ENCODE assay signal across 1 cellular context in the genomic region with DNA sequence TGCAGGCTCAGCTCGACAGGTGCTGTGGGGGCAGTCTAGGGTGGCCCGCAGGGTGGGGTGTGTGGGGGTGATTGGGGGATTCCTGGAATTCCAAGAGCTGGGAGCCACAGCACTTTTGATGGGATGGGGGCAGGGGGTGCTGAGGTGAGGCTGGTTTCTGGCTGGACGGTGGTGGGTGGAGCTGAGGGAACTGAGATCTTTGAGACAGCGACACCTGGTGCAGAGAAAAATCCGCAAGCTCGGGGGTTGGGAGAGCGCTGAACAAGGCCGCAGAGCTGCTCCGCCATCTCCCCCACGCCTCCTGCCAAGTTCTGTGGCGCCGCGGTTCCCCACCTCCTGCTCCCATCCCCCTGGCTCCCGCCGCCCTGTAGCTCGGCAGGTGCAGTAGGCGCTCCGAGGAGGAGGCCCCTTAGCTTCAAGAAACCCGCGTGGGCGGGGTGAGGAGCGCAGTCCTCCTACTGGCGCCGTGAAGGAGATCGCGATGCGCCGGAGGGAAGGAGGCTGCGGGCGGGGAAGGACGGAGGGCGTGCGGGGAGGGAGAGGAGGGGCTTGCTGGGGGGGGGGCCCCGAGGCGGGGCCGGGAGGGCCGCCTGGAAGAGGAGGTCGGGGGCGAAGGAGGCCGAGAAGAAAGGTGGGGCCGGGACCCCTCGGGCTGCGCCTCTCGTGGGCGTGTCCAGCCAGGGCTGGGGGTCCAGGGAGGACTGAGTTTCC.
TF ChIP-seq lines count a peak whose summit lies in the region.

No MANE protein-coding gene starts in this region.

TF ChIP-seq in HepG2, 621 proteins besides CTCF, POLR2A, EP300 and RAD21 (continued from another document and continues in another):
- TF ChIP-seq, protein P1, sequence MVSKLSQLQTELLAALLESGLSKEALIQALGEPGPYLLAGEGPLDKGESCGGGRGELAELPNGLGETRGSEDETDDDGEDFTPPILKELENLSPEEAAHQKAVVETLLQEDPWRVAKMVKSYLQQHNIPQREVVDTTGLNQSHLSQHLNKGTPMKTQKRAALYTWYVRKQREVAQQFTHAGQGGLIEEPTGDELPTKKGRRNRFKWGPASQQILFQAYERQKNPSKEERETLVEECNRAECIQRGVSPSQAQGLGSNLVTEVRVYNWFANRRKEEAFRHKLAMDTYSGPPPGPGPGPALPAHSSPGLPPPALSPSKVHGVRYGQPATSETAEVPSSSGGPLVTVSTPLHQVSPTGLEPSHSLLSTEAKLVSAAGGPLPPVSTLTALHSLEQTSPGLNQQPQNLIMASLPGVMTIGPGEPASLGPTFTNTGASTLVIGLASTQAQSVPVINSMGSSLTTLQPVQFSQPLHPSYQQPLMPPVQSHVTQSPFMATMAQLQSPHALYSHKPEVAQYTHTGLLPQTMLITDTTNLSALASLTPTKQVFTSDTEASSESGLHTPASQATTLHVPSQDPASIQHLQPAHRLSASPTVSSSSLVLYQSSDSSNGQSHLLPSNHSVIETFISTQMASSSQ (IDR thresholded peaks at IDR 0.05; ENCODE audit: low read depth): no peak
- TF ChIP-seq, protein P1 (CRISPR knock-in tag; IDR thresholded peaks at IDR 0.05; ENCODE audit: borderline replicate concordance): peak; percentile 3; the same call in 1 of the 2 replicates
- TF ChIP-seq NFKB2 (CRISPR knock-in tag; IDR thresholded peaks at IDR 0.05; ENCODE audit: borderline replicate concordance): peak; percentile 32; the same call in 1 of the 2 replicates
- TF ChIP-seq, protein P2, sequence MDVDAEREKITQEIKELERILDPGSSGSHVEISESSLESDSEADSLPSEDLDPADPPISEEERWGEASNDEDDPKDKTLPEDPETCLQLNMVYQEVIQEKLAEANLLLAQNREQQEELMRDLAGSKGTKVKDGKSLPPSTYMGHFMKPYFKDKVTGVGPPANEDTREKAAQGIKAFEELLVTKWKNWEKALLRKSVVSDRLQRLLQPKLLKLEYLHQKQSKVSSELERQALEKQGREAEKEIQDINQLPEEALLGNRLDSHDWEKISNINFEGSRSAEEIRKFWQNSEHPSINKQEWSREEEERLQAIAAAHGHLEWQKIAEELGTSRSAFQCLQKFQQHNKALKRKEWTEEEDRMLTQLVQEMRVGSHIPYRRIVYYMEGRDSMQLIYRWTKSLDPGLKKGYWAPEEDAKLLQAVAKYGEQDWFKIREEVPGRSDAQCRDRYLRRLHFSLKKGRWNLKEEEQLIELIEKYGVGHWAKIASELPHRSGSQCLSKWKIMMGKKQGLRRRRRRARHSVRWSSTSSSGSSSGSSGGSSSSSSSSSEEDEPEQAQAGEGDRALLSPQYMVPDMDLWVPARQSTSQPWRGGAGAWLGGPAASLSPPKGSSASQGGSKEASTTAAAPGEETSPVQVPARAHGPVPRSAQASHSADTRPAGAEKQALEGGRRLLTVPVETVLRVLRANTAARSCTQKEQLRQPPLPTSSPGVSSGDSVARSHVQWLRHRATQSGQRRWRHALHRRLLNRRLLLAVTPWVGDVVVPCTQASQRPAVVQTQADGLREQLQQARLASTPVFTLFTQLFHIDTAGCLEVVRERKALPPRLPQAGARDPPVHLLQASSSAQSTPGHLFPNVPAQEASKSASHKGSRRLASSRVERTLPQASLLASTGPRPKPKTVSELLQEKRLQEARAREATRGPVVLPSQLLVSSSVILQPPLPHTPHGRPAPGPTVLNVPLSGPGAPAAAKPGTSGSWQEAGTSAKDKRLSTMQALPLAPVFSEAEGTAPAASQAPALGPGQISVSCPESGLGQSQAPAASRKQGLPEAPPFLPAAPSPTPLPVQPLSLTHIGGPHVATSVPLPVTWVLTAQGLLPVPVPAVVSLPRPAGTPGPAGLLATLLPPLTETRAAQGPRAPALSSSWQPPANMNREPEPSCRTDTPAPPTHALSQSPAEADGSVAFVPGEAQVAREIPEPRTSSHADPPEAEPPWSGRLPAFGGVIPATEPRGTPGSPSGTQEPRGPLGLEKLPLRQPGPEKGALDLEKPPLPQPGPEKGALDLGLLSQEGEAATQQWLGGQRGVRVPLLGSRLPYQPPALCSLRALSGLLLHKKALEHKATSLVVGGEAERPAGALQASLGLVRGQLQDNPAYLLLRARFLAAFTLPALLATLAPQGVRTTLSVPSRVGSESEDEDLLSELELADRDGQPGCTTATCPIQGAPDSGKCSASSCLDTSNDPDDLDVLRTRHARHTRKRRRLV (CRISPR knock-in tag; IDR thresholded peaks at IDR 0.05): no peak
- TF ChIP-seq, protein P3, sequence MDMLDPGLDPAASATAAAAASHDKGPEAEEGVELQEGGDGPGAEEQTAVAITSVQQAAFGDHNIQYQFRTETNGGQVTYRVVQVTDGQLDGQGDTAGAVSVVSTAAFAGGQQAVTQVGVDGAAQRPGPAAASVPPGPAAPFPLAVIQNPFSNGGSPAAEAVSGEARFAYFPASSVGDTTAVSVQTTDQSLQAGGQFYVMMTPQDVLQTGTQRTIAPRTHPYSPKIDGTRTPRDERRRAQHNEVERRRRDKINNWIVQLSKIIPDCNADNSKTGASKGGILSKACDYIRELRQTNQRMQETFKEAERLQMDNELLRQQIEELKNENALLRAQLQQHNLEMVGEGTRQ (IDR thresholded peaks at IDR 0.05; ENCODE audit: low read depth, low read length): no peak
- TF ChIP-seq, protein P3 (CRISPR knock-in tag; IDR thresholded peaks at IDR 0.05; ENCODE audit: borderline replicate concordance): no peak
- no peak for TF ChIP-seq ZNF607 (CRISPR knock-in tag; IDR thresholded peaks at IDR 0.05; ENCODE audit: borderline replicate concordance)
- TF ChIP-seq, protein P4, sequence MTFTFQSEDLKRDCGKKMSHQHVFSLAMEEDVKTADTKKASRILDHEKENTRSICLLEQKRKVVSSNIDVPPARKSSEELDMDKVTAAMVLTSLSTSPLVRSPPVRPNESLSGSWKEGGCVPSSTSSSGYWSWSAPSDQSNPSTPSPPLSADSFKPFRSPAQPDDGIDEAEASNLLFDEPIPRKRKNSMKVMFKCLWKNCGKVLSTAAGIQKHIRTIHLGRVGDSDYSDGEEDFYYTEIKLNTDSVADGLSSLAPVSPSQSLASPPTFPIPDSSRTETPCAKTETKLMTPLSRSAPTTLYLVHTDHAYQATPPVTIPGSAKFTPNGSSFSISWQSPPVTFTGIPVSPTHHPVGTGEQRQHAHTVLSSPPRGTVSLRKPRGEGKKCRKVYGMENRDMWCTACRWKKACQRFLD (CRISPR knock-in tag; IDR thresholded peaks at IDR 0.05; ENCODE audit: borderline replicate concordance): no peak
- no peak for TF ChIP-seq CENPX (CRISPR knock-in tag; IDR thresholded peaks at IDR 0.05)
- no peak for TF ChIP-seq NR3C1 (CRISPR knock-in tag; IDR thresholded peaks at IDR 0.05)
- TF ChIP-seq ZBTB38 (CRISPR knock-in tag; IDR thresholded peaks at IDR 0.05): no peak
- TF ChIP-seq ZC3H13 (CRISPR knock-in tag; IDR thresholded peaks at IDR 0.05): no peak
- TF ChIP-seq, protein P5, sequence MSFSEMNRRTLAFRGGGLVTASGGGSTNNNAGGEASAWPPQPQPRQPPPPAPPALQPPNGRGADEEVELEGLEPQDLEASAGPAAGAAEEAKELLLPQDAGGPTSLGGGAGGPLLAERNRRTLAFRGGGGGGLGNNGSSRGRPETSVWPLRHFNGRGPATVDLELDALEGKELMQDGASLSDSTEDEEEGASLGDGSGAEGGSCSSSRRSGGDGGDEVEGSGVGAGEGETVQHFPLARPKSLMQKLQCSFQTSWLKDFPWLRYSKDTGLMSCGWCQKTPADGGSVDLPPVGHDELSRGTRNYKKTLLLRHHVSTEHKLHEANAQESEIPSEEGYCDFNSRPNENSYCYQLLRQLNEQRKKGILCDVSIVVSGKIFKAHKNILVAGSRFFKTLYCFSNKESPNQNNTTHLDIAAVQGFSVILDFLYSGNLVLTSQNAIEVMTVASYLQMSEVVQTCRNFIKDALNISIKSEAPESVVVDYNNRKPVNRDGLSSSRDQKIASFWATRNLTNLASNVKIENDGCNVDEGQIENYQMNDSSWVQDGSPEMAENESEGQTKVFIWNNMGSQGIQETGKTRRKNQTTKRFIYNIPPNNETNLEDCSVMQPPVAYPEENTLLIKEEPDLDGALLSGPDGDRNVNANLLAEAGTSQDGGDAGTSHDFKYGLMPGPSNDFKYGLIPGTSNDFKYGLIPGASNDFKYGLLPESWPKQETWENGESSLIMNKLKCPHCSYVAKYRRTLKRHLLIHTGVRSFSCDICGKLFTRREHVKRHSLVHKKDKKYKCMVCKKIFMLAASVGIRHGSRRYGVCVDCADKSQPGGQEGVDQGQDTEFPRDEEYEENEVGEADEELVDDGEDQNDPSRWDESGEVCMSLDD (CRISPR knock-in tag; IDR thresholded peaks at IDR 0.05; ENCODE audit: borderline replicate concordance): no peak
- TF ChIP-seq ZNF605 (CRISPR knock-in tag; IDR thresholded peaks at IDR 0.05): no peak
- peak; percentile 53 for TF ChIP-seq SMC3 (IDR thresholded peaks at IDR 0.05; ENCODE audit: low read length)
- TF ChIP-seq THYN1 (CRISPR knock-in tag; IDR thresholded peaks at IDR 0.05; ENCODE audit: borderline replicate concordance, low read depth): no peak
- peak; percentile 24 for TF ChIP-seq XRCC5 (optimal IDR thresholded peaks at IDR 0.05; ENCODE audit: low read length)
- no peak for TF ChIP-seq KAT8 (CRISPR knock-in tag; IDR thresholded peaks at IDR 0.05)
- TF ChIP-seq BRD4 (CRISPR knock-in tag; IDR thresholded peaks at IDR 0.05): peak; percentile 38; the same call in 1 of the 2 replicates
- TF ChIP-seq SIX4 (CRISPR knock-in tag; IDR thresholded peaks at IDR 0.05): no peak
- TF ChIP-seq SAP130 (CRISPR knock-in tag; IDR thresholded peaks at IDR 0.05; ENCODE audit: low read depth): peak; percentile 54
- no peak for TF ChIP-seq MLLT10 (CRISPR knock-in tag; IDR thresholded peaks at IDR 0.05)
- TF ChIP-seq, protein P6, sequence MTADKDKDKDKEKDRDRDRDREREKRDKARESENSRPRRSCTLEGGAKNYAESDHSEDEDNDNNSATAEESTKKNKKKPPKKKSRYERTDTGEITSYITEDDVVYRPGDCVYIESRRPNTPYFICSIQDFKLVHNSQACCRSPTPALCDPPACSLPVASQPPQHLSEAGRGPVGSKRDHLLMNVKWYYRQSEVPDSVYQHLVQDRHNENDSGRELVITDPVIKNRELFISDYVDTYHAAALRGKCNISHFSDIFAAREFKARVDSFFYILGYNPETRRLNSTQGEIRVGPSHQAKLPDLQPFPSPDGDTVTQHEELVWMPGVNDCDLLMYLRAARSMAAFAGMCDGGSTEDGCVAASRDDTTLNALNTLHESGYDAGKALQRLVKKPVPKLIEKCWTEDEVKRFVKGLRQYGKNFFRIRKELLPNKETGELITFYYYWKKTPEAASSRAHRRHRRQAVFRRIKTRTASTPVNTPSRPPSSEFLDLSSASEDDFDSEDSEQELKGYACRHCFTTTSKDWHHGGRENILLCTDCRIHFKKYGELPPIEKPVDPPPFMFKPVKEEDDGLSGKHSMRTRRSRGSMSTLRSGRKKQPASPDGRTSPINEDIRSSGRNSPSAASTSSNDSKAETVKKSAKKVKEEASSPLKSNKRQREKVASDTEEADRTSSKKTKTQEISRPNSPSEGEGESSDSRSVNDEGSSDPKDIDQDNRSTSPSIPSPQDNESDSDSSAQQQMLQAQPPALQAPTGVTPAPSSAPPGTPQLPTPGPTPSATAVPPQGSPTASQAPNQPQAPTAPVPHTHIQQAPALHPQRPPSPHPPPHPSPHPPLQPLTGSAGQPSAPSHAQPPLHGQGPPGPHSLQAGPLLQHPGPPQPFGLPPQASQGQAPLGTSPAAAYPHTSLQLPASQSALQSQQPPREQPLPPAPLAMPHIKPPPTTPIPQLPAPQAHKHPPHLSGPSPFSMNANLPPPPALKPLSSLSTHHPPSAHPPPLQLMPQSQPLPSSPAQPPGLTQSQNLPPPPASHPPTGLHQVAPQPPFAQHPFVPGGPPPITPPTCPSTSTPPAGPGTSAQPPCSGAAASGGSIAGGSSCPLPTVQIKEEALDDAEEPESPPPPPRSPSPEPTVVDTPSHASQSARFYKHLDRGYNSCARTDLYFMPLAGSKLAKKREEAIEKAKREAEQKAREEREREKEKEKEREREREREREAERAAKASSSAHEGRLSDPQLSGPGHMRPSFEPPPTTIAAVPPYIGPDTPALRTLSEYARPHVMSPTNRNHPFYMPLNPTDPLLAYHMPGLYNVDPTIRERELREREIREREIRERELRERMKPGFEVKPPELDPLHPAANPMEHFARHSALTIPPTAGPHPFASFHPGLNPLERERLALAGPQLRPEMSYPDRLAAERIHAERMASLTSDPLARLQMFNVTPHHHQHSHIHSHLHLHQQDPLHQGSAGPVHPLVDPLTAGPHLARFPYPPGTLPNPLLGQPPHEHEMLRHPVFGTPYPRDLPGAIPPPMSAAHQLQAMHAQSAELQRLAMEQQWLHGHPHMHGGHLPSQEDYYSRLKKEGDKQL (CRISPR knock-in tag; IDR thresholded peaks at IDR 0.05; ENCODE audit: low read depth): no peak
- TF ChIP-seq ZNF672 (CRISPR knock-in tag; IDR thresholded peaks at IDR 0.05): no peak
- TF ChIP-seq ZNF878 (CRISPR knock-in tag; IDR thresholded peaks at IDR 0.05): no peak
- 0 out of 2 replicates have a peak, but pooled peaks have one; percentile 24 for TF ChIP-seq ZNF792 (CRISPR knock-in tag; IDR thresholded peaks at IDR 0.05)
- no peak for TF ChIP-seq POGZ (CRISPR knock-in tag; IDR thresholded peaks at IDR 0.05)
- 0 out of 2 replicates have a peak, but pooled peaks have one; percentile 33 for TF ChIP-seq ZC3H4 (CRISPR knock-in tag; IDR thresholded peaks at IDR 0.05; ENCODE audit: borderline replicate concordance)
- TF ChIP-seq ZFP82 (CRISPR knock-in tag; IDR thresholded peaks at IDR 0.05; ENCODE audit: borderline replicate concordance): no peak; the same call in 1 of the 2 replicates
- TF ChIP-seq REXO4 (CRISPR knock-in tag; IDR thresholded peaks at IDR 0.05; ENCODE audit: borderline replicate concordance): no peak
- TF ChIP-seq, protein P7, sequence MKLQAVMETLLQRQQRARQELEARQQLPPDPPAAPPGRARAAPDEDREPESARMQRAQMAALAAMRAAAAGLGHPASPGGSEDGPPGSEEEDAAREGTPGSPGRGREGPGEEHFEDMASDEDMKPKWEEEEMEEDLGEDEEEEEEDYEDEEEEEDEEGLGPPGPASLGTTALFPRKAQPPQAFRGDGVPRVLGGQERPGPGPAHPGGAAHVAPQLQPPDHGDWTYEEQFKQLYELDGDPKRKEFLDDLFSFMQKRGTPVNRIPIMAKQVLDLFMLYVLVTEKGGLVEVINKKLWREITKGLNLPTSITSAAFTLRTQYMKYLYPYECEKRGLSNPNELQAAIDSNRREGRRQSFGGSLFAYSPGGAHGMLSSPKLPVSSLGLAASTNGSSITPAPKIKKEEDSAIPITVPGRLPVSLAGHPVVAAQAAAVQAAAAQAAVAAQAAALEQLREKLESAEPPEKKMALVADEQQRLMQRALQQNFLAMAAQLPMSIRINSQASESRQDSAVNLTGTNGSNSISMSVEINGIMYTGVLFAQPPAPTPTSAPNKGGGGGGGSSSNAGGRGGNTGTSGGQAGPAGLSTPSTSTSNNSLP (IDR thresholded peaks at IDR 0.05; ENCODE audit: low read depth, low read length): no peak
